Comparison of ENCODE assay signal across 1 cellular context in genomic region chr11:60918941-60919275, GRCh38.
TF ChIP-seq lines count a peak whose summit lies in the region.

No MANE protein-coding gene starts in this region.

TF ChIP-seq in IMR-90, 13 proteins besides CTCF, POLR2A, EP300 and RAD21:
- TF ChIP-seq SMC3 (IDR thresholded peaks at IDR 0.05; ENCODE audit: low read depth, low read length) (no peak), CEBPB (IDR thresholded peaks at IDR 0.05; ENCODE audit: low read depth, low read length) (no peak), FOS (IDR thresholded peaks at IDR 0.05; ENCODE audit: low read depth, low read length) (no peak), RCOR1 (IDR thresholded peaks at IDR 0.05; ENCODE audit: insufficient replicate concordance, low read length) (no peak), ELK1 (IDR thresholded peaks at IDR 0.05; ENCODE audit: borderline replicate concordance, low read depth, low read length) (no peak), MAZ (IDR thresholded peaks at IDR 0.05; ENCODE audit: borderline replicate concordance, low read depth, low read length) (no peak), CHD1 (IDR thresholded peaks at IDR 0.05; ENCODE audit: low read depth, low read length) (no peak), RFX5 (IDR thresholded peaks at IDR 0.05; ENCODE audit: low read depth, low read length) (no peak), MAFK (IDR thresholded peaks at IDR 0.05; ENCODE audit: low read depth, low read length) (no peak), BHLHE40 (IDR thresholded peaks at IDR 0.05; ENCODE audit: low read depth, low read length) (no peak), USF2 (IDR thresholded peaks at IDR 0.05; ENCODE audit: low read depth, low read length) (no peak), NFE2L2 (IDR thresholded peaks at IDR 0.05; ENCODE audit: low read depth, low read length) (no peak), MXI1 (IDR thresholded peaks at IDR 0.05; ENCODE audit: borderline replicate concordance, low read depth, low read length) (no peak)
